ENCODE assay signal across 25 cellular contexts in the genomic region with DNA sequence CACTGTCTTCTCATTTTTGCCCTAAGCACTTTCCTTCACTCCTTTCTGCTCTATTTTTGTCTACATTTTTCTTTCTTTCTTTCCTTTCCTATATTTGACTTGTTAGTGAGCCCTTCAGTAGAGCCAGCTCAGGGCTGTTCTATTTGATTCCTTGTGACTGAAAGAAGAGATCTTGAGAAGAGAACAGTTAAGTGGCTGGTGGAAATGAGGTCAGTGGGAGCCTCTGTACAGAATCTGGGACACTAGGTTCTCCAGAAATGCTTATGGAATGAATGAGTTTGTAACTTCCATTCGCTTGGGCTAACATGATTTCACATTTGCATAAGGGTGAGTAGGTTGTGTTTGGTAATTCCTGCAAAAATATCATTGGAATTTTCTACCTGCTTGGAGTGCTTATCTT. TPM values are rescaled to one million over a fixed set of nuclear protein-coding genes. Genes with fewer than 3 reads are reported as not detected.
"Had no signal": no experiment of that assay in that cellular context is flagged by ENCODE, and none has a peak within 500 bp of the region (broad histone marks: within the 10 kb centered on the region; RNA-seq: fewer than 3 reads in every experiment).

No MANE protein-coding gene starts in this region.

- H3K27me3 ChIP-seq: neutrophil, ovary, right lobe of liver, sigmoid colon, stomach, thyroid gland, transverse colon, vagina had no signal

- H3K4me3 ChIP-seq: ovary, psoas muscle, right lobe of liver, sigmoid colon, stomach, thoracic aorta, thyroid gland, transverse colon, vagina had no signal

- DNase-seq: naive thymus-derived CD8-positive, alpha-beta T cell; nephron progenitor cell; nucleus accumbens; ovary; posterior cingulate gyrus; psoas muscle; right cardiac atrium; right lobe of liver; sigmoid colon; small intestine; stimulated activated CD4-positive, alpha-beta T cell treated with anti-CD3 and anti-CD28 coated beads, Interleukin-15, amount 100 ng/mL, for 24 hours; stimulated activated CD4-positive, alpha-beta T cell treated with anti-CD3 and anti-CD28 coated beads, Interleukin-2, amount 100 ng/mL, for 24 hours; stimulated activated CD4-positive, alpha-beta T cell treated with anti-CD3 and anti-CD28 coated beads, Interleukin-2, amount 100 ng/mL, for 48 hours; stimulated activated CD4-positive, alpha-beta T cell treated with anti-CD3 and anti-CD28 coated beads, Interleukin-4, amount 100 ng/mL, for 24 hours; stimulated activated naive B cell treated with anti-CD40 and anti-IgM and Interleukin-4, amounts not matched to agents 10 μg/mL and 1 μg/mL and 100 μg/mL, for 72 hours; stimulated activated naive CD4-positive, alpha-beta T cell treated with Interleukin-2 at 50 U/mL for 16 hours; stomach; thyroid gland; transverse colon had no signal

- H3K9me3 ChIP-seq: neutrophil, ovary, psoas muscle, right lobe of liver, sigmoid colon, stomach, thoracic aorta, thyroid gland, transverse colon, vagina had no signal

- H3K36me3 ChIP-seq: neutrophil, ovary, right lobe of liver, sigmoid colon, stomach, thoracic aorta, thyroid gland, transverse colon, vagina had no signal

- ATAC-seq: naive thymus-derived CD8-positive, alpha-beta T cell; natural killer cell treated with Interleukin-12 subunit alpha and Interleukin-12 subunit beta and Interleukin-15 and Interleukin-18, amount 100 ng/mL, for 72 hours; psoas muscle; right cardiac atrium; right lobe of liver; stimulated activated effector memory CD8-positive, alpha-beta T cell treated with anti-CD3 and anti-CD28 coated beads, Interleukin-12 subunit alpha, Interleukin-12 subunit beta, amount 100 ng/mL, for 72 hours; stimulated activated naive B cell treated with anti-CD40 and anti-IgM and Interleukin-4, amounts not matched to agents 10 μg/mL and 1 μg/mL and 100 μg/mL, for 72 hours had no signal

- H3K4me1 ChIP-seq: parathyroid adenoma, right lobe of liver, sigmoid colon, thyroid gland, transverse colon, vagina had no signal

- H3K27ac ChIP-seq: neutrophil, ovary, parathyroid adenoma, psoas muscle, right lobe of liver, sigmoid colon, stomach, thoracic aorta, thyroid gland, transverse colon, vagina had no signal

RNA-seq across cellular contexts. Expression of a gene that starts 45.6 kb away (rescaled TPM):
- total RNA-seq: naive thymus-derived CD8-positive, alpha-beta T cell; natural killer cell treated with Interleukin-12 subunit alpha and Interleukin-12 subunit beta and Interleukin-15 and Interleukin-18, amount 100 ng/mL, for 72 hours had no signal
